1 cellular context compared by ENCODE assay signal in genomic region chr20:21511850-21512633, GRCh38.
TF ChIP-seq lines count a peak whose summit lies in the region.

No MANE protein-coding gene starts in this region.

TF ChIP-seq in HepG2, 621 proteins besides CTCF, POLR2A, EP300 and RAD21:
- TF ChIP-seq HOXA3 (CRISPR knock-in tag; IDR thresholded peaks at IDR 0.05) (peak; percentile 15; the same call in 1 of the 2 replicates), ZNF512B (CRISPR knock-in tag; IDR thresholded peaks at IDR 0.05; ENCODE audit: borderline replicate concordance) (peak; percentile 68; the same call in 1 of the 2 replicates), MTF2 (CRISPR knock-in tag; IDR thresholded peaks at IDR 0.05; ENCODE audit: borderline replicate concordance) (peak; percentile 35), MZF1 (CRISPR knock-in tag; IDR thresholded peaks at IDR 0.05; ENCODE audit: borderline replicate concordance) (no peak), HNRNPL (IDR thresholded peaks at IDR 0.05; ENCODE audit: low read depth, low read length) (0 out of 2 replicates have a peak, but pooled peaks have one; percentile 57), SRSF1 (optimal IDR thresholded peaks at IDR 0.05; ENCODE audit: low read depth, low read length) (peak; percentile 26), ZNF550 (CRISPR knock-in tag; IDR thresholded peaks at IDR 0.05; ENCODE audit: borderline replicate concordance) (no peak), CENPT (CRISPR knock-in tag; IDR thresholded peaks at IDR 0.05; ENCODE audit: low read depth) (0 out of 2 replicates have a peak, but pooled peaks have one; percentile 42), NFIB (CRISPR knock-in tag; IDR thresholded peaks at IDR 0.05; ENCODE audit: borderline replicate concordance) (0 out of 2 replicates have a peak, but pooled peaks have one; percentile 15), ZNF235 (CRISPR knock-in tag; IDR thresholded peaks at IDR 0.05; ENCODE audit: borderline replicate concordance) (0 out of 2 replicates have a peak, but pooled peaks have one; percentile 44), ZNF724P (CRISPR knock-in tag; IDR thresholded peaks at IDR 0.05; ENCODE audit: borderline replicate concordance) (no peak), ZNF776 (CRISPR knock-in tag; IDR thresholded peaks at IDR 0.05) (peak; percentile 46; the same call in 1 of the 2 replicates)
TF ChIP-seq in HepG2: peak in this region for 9.
